In the genomic region with DNA sequence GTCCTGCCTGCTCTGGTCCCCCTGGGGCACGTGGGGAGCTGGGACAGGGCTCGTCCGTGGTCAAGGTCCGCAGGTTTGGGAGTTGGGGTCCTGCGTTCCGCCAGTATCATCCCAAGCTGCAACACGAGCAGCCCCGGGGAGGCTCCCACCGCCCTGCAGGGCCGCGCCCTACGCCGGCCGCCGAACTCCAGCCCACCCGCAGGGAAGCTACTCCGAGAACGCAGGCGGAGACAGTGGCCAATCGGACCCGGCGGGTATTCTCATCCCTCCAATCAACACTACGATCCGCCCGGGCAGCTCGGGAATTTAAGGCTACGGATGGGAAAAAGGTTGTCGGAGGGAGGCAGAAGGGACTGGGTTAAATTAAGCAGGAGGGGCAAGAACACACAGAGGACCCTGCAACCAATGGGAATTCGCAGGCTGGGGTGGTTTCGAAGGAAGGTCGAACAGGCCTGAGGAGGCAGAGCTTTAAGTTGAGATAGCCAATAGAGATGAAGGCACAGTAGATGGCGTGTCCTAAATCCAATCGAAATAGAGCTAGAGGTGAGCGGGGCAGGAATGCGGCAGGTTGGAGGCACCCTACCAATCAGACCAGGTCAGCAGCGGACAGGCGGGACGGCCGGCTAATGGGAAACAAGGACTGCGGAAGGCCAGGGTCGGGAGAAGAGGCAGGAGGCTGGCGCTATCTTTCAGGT, we compare ENCODE assay signal across 1 cellular context.
TF ChIP-seq lines count a peak whose summit lies in the region.

No MANE protein-coding gene starts in this region.

TF ChIP-seq in HEK293, 187 proteins besides CTCF, POLR2A, EP300 and RAD21 (continued from another document and continues in another):
- TF ChIP-seq, protein P1, sequence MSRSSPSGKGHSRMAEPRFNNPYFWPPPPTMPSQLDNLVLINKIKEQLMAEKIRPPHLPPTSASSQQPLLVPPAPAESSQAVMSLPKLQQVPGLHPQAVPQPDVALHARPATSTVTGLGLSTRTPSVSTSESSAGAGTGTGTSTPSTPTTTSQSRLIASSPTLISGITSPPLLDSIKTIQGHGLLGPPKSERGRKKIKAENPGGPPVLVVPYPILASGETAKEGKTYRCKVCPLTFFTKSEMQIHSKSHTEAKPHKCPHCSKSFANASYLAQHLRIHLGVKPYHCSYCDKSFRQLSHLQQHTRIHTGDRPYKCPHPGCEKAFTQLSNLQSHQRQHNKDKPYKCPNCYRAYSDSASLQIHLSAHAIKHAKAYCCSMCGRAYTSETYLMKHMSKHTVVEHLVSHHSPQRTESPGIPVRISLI (tag by site-specific recombination; IDR thresholded peaks at IDR 0.05): no peak
- no peak for TF ChIP-seq ZNF768 (tag by site-specific recombination; IDR thresholded peaks at IDR 0.05)
- no peak for TF ChIP-seq ZNF175 (tag by site-specific recombination; IDR thresholded peaks at IDR 0.05)
- no peak for TF ChIP-seq MEIS1 (CRISPR knock-in tag; IDR thresholded peaks at IDR 0.05; ENCODE audit: borderline replicate concordance)
- TF ChIP-seq ZNF2 (tag by site-specific recombination; IDR thresholded peaks at IDR 0.05): peak; percentile 64; the same call in 1 of the 2 replicates
- TF ChIP-seq, protein P2, sequence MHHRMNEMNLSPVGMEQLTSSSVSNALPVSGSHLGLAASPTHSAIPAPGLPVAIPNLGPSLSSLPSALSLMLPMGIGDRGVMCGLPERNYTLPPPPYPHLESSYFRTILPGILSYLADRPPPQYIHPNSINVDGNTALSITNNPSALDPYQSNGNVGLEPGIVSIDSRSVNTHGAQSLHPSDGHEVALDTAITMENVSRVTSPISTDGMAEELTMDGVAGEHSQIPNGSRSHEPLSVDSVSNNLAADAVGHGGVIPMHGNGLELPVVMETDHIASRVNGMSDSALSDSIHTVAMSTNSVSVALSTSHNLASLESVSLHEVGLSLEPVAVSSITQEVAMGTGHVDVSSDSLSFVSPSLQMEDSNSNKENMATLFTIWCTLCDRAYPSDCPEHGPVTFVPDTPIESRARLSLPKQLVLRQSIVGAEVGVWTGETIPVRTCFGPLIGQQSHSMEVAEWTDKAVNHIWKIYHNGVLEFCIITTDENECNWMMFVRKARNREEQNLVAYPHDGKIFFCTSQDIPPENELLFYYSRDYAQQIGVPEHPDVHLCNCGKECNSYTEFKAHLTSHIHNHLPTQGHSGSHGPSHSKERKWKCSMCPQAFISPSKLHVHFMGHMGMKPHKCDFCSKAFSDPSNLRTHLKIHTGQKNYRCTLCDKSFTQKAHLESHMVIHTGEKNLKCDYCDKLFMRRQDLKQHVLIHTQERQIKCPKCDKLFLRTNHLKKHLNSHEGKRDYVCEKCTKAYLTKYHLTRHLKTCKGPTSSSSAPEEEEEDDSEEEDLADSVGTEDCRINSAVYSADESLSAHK (tag by site-specific recombination; IDR thresholded peaks at IDR 0.05): no peak; the same call in 1 of the 2 replicates
- TF ChIP-seq, protein P3, sequence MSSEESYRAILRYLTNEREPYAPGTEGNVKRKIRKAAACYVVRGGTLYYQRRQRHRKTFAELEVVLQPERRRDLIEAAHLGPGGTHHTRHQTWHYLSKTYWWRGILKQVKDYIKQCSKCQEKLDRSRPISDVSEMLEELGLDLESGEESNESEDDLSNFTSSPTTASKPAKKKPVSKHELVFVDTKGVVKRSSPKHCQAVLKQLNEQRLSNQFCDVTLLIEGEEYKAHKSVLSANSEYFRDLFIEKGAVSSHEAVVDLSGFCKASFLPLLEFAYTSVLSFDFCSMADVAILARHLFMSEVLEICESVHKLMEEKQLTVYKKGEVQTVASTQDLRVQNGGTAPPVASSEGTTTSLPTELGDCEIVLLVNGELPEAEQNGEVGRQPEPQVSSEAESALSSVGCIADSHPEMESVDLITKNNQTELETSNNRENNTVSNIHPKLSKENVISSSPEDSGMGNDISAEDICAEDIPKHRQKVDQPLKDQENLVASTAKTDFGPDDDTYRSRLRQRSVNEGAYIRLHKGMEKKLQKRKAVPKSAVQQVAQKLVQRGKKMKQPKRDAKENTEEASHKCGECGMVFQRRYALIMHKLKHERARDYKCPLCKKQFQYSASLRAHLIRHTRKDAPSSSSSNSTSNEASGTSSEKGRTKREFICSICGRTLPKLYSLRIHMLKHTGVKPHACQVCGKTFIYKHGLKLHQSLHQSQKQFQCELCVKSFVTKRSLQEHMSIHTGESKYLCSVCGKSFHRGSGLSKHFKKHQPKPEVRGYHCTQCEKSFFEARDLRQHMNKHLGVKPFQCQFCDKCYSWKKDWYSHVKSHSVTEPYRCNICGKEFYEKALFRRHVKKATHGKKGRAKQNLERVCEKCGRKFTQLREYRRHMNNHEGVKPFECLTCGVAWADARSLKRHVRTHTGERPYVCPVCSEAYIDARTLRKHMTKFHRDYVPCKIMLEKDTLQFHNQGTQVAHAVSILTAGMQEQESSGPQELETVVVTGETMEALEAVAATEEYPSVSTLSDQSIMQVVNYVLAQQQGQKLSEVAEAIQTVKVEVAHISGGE (tag by site-specific recombination; conservative IDR thresholded peaks at IDR 0.05; ENCODE audit: low read depth): peak; percentile 52; the same call in 1 of the 2 replicates
- TF ChIP-seq, protein P4, sequence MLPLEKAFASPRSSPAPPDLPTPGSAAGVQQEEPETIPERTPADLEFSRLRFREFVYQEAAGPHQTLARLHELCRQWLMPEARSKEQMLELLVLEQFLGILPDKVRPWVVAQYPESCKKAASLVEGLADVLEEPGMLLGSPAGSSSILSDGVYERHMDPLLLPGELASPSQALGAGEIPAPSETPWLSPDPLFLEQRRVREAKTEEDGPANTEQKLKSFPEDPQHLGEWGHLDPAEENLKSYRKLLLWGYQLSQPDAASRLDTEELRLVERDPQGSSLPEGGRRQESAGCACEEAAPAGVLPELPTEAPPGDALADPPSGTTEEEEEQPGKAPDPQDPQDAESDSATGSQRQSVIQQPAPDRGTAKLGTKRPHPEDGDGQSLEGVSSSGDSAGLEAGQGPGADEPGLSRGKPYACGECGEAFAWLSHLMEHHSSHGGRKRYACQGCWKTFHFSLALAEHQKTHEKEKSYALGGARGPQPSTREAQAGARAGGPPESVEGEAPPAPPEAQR (tag by site-specific recombination; IDR thresholded peaks at IDR 0.05): no peak
- TF ChIP-seq ZNF621 (tag by site-specific recombination; IDR thresholded peaks at IDR 0.05): no peak
- TF ChIP-seq ZNF785 (tag by site-specific recombination; IDR thresholded peaks at IDR 0.05): no peak
- no peak for TF ChIP-seq ZNF529 (tag by site-specific recombination; IDR thresholded peaks at IDR 0.05; ENCODE audit: insufficient replicate concordance)
- TF ChIP-seq, protein P5, sequence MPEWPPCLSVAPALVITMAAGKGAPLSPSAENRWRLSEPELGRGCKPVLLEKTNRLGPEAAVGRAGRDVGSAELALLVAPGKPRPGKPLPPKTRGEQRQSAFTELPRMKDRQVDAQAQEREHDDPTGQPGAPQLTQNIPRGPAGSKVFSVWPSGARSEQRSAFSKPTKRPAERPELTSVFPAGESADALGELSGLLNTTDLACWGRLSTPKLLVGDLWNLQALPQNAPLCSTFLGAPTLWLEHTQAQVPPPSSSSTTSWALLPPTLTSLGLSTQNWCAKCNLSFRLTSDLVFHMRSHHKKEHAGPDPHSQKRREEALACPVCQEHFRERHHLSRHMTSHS (tag by site-specific recombination; IDR thresholded peaks at IDR 0.05): no peak
- no peak for TF ChIP-seq PRDM1 (tag by site-specific recombination; IDR thresholded peaks at IDR 0.05)
- no peak for TF ChIP-seq HOXD13 (CRISPR knock-in tag; IDR thresholded peaks at IDR 0.05; ENCODE audit: borderline replicate concordance)
- no peak for TF ChIP-seq SCRT2 (tag by site-specific recombination; IDR thresholded peaks at IDR 0.05)
- peak; percentile 48; the same call in 1 of the 2 replicates for TF ChIP-seq ZFP69B (tag by site-specific recombination; IDR thresholded peaks at IDR 0.05)
- TF ChIP-seq, protein P6, sequence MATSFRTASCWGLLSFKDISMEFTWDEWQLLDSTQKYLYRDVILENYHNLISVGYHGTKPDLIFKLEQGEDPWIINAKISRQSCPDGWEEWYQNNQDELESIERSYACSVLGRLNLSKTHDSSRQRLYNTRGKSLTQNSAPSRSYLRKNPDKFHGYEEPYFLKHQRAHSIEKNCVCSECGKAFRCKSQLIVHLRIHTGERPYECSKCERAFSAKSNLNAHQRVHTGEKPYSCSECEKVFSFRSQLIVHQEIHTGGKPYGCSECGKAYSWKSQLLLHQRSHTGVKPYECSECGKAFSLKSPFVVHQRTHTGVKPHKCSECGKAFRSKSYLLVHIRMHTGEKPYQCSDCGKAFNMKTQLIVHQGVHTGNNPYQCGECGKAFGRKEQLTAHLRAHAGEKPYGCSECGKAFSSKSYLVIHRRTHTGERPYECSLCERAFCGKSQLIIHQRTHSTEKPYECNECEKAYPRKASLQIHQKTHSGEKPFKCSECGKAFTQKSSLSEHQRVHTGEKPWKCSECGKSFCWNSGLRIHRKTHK (tag by site-specific recombination; IDR thresholded peaks at IDR 0.05): no peak
- TF ChIP-seq ZNF239 (tag by site-specific recombination; IDR thresholded peaks at IDR 0.05): no peak
- TF ChIP-seq ZNF600 (tag by site-specific recombination; IDR thresholded peaks at IDR 0.05): peak; percentile 72
- peak; percentile 91 for TF ChIP-seq ZBTB48 (tag by site-specific recombination; IDR thresholded peaks at IDR 0.05)
- TF ChIP-seq, protein P7, sequence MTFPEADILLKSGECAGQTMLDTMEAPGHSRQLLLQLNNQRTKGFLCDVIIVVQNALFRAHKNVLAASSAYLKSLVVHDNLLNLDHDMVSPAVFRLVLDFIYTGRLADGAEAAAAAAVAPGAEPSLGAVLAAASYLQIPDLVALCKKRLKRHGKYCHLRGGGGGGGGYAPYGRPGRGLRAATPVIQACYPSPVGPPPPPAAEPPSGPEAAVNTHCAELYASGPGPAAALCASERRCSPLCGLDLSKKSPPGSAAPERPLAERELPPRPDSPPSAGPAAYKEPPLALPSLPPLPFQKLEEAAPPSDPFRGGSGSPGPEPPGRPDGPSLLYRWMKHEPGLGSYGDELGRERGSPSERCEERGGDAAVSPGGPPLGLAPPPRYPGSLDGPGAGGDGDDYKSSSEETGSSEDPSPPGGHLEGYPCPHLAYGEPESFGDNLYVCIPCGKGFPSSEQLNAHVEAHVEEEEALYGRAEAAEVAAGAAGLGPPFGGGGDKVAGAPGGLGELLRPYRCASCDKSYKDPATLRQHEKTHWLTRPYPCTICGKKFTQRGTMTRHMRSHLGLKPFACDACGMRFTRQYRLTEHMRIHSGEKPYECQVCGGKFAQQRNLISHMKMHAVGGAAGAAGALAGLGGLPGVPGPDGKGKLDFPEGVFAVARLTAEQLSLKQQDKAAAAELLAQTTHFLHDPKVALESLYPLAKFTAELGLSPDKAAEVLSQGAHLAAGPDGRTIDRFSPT (tag by site-specific recombination; IDR thresholded peaks at IDR 0.05): no peak
- TF ChIP-seq SP3 (tag by site-specific recombination; IDR thresholded peaks at IDR 0.05): peak; percentile 79
- no peak for TF ChIP-seq ZFP3 (tag by site-specific recombination; IDR thresholded peaks at IDR 0.05; ENCODE audit: low read depth)
- no peak for TF ChIP-seq HOXC10 (CRISPR knock-in tag; IDR thresholded peaks at IDR 0.05)
- TF ChIP-seq ZNF324 (tag by site-specific recombination; IDR thresholded peaks at IDR 0.05): no peak
- TF ChIP-seq, protein P8, sequence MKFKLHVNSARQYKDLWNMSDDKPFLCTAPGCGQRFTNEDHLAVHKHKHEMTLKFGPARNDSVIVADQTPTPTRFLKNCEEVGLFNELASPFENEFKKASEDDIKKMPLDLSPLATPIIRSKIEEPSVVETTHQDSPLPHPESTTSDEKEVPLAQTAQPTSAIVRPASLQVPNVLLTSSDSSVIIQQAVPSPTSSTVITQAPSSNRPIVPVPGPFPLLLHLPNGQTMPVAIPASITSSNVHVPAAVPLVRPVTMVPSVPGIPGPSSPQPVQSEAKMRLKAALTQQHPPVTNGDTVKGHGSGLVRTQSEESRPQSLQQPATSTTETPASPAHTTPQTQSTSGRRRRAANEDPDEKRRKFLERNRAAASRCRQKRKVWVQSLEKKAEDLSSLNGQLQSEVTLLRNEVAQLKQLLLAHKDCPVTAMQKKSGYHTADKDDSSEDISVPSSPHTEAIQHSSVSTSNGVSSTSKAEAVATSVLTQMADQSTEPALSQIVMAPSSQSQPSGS (tag by site-specific recombination; IDR thresholded peaks at IDR 0.05; ENCODE audit: low read depth): no peak
- no peak for TF ChIP-seq ZNF112 (tag by site-specific recombination; IDR thresholded peaks at IDR 0.05)
- TF ChIP-seq, protein P9, sequence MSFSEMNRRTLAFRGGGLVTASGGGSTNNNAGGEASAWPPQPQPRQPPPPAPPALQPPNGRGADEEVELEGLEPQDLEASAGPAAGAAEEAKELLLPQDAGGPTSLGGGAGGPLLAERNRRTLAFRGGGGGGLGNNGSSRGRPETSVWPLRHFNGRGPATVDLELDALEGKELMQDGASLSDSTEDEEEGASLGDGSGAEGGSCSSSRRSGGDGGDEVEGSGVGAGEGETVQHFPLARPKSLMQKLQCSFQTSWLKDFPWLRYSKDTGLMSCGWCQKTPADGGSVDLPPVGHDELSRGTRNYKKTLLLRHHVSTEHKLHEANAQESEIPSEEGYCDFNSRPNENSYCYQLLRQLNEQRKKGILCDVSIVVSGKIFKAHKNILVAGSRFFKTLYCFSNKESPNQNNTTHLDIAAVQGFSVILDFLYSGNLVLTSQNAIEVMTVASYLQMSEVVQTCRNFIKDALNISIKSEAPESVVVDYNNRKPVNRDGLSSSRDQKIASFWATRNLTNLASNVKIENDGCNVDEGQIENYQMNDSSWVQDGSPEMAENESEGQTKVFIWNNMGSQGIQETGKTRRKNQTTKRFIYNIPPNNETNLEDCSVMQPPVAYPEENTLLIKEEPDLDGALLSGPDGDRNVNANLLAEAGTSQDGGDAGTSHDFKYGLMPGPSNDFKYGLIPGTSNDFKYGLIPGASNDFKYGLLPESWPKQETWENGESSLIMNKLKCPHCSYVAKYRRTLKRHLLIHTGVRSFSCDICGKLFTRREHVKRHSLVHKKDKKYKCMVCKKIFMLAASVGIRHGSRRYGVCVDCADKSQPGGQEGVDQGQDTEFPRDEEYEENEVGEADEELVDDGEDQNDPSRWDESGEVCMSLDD (tag by site-specific recombination; IDR thresholded peaks at IDR 0.05): peak; percentile 55; the same call in 1 of the 2 replicates
- no peak for TF ChIP-seq ZBTB1 (tag by site-specific recombination; IDR thresholded peaks at IDR 0.05)
- no peak for TF ChIP-seq OVOL3 (tag by site-specific recombination; IDR thresholded peaks at IDR 0.05)
- no peak for TF ChIP-seq ZNF138 (tag by site-specific recombination; IDR thresholded peaks at IDR 0.05; ENCODE audit: borderline replicate concordance)
- TF ChIP-seq, protein P10, sequence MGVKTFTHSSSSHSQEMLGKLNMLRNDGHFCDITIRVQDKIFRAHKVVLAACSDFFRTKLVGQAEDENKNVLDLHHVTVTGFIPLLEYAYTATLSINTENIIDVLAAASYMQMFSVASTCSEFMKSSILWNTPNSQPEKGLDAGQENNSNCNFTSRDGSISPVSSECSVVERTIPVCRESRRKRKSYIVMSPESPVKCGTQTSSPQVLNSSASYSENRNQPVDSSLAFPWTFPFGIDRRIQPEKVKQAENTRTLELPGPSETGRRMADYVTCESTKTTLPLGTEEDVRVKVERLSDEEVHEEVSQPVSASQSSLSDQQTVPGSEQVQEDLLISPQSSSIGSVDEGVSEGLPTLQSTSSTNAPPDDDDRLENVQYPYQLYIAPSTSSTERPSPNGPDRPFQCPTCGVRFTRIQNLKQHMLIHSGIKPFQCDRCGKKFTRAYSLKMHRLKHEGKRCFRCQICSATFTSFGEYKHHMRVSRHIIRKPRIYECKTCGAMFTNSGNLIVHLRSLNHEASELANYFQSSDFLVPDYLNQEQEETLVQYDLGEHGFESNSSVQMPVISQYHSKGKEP (tag by site-specific recombination; IDR thresholded peaks at IDR 0.05): no peak
- TF ChIP-seq ZNF530 (tag by site-specific recombination; IDR thresholded peaks at IDR 0.05; ENCODE audit: low read depth): no peak
